1 cellular context compared by ENCODE assay signal in genomic region chr12:120905856-120906384, GRCh38.
TF ChIP-seq lines count a peak whose summit lies in the region.

No MANE protein-coding gene starts in this region.

TF ChIP-seq in WTC11, 78 proteins besides CTCF, POLR2A, EP300 and RAD21 (continued from another document):
- TF ChIP-seq ZNF532 (CRISPR knock-in tag; IDR thresholded peaks at IDR 0.05; ENCODE audit: borderline replicate concordance) (no peak), RELA (CRISPR knock-in tag; IDR thresholded peaks at IDR 0.05; ENCODE audit: borderline replicate concordance) (no peak)
